In genomic region chr5:176874198-176874780, GRCh38 we compare ENCODE assay signal across 21 cellular contexts. TPM values are rescaled to one million over a fixed set of nuclear protein-coding genes. Genes with fewer than 3 reads are reported as not detected.
"Had no signal": no experiment of that assay in that cellular context is flagged by ENCODE, and none has a peak within 500 bp of the region (broad histone marks: within the 10 kb centered on the region; RNA-seq: fewer than 3 reads in every experiment).

No MANE protein-coding gene starts in this region.

- FAIRE-seq: astrocyte had no signal

- H3K4me3 ChIP-seq: cardiac muscle cell had no signal

- H3K27ac Mint-ChIP-seq: activated CD8-positive, alpha-beta T cell treated with anti-CD3 and anti-CD28 coated beads for 36 hours; activated T-cell treated with anti-CD3 and anti-CD28 coated beads, Interleukin-2, amount 50 U/mL, for 72 hours; T-helper 17 cell; WTC11 had no signal

- ATAC-seq: activated CD8-positive, alpha-beta T cell treated with anti-CD3 and anti-CD28 coated beads for 36 hours; activated T-cell treated with anti-CD3 and anti-CD28 coated beads, Interleukin-2, amount 50 U/mL, for 72 hours; T-helper 17 cell; WTC11 had no signal

- H3K36me3 ChIP-seq: cardiac muscle cell had no signal

- H3K36me3 Mint-ChIP-seq: brain, WTC11 had no signal

- H3K27ac ChIP-seq: cardiac muscle cell had no signal

- H3K9me3 Mint-ChIP-seq: activated CD8-positive, alpha-beta T cell treated with anti-CD3 and anti-CD28 coated beads for 36 hours; WTC11 had no signal

- DNase-seq: activated CD4-positive, alpha-beta T cell treated with anti-CD3 and anti-CD28 coated beads, Interleukin-2, amount 50 U/mL, for 1 hour; activated CD4-positive, CD25-positive, alpha-beta regulatory T cell treated with anti-CD3 and anti-CD28 coated beads, Interleukin-2, amount 50 U/mL, for 72 hours; activated CD8-positive, alpha-beta memory T cell treated with anti-CD3 and anti-CD28 coated beads, Interleukin-2, amount 50 U/mL, for 4 hours; activated CD8-positive, alpha-beta T cell treated with anti-CD3 and anti-CD28 coated beads for 36 hours; activated naive CD4-positive, alpha-beta T cell treated with anti-CD3 and anti-CD28 coated beads, Interleukin-2, amount 50 U/mL, for 16 hours; activated T-cell treated with anti-CD3 and anti-CD28 coated beads, Interleukin-2, amount 50 U/mL, for 72 hours; amniotic stem cell; NCI-H1105 treated with DMSO at 0.1 percent for 48 hours; NCI-H1436 treated with DMSO at 0.1 percent for 48 hours; NCI-H187; NCI-H2081; NCI-H446 treated with DMSO at 0.1 percent for 48 hours; NCI-H526; SIG-M5; T-helper 17 cell; T-helper 9 cell had no signal

- H3K4me3 Mint-ChIP-seq: activated CD8-positive, alpha-beta T cell treated with anti-CD3 and anti-CD28 coated beads for 36 hours; activated T-cell treated with anti-CD3 and anti-CD28 coated beads, Interleukin-2, amount 50 U/mL, for 72 hours; T-helper 17 cell; WTC11 had no signal

- H3K27me3 ChIP-seq: cardiac muscle cell had no signal

RNA-seq across cellular contexts. Expression of gene HK3, which starts 24.9 kb away (rescaled TPM):
- total RNA-seq: activated CD8-positive, alpha-beta T cell treated with anti-CD3 and anti-CD28 coated beads for 36 hours; astrocyte; cardiac muscle cell; RPMI7951 had no signal
- polyA plus RNA-seq: cardiac muscle cell had no signal
